ENCODE assay signal across 2 cellular contexts in genomic region chr17:62617894-62618472, GRCh38.
TF ChIP-seq lines count a peak whose summit lies in the region.

No MANE protein-coding gene starts in this region.

TF ChIP-seq in IMR-90, 13 proteins besides CTCF, POLR2A, EP300 and RAD21:
- TF ChIP-seq MAFK (IDR thresholded peaks at IDR 0.05; ENCODE audit: low read depth, low read length), result no peak
- TF ChIP-seq MAZ (IDR thresholded peaks at IDR 0.05; ENCODE audit: borderline replicate concordance, low read depth, low read length), result no peak
TF ChIP-seq in IMR-90: peak in this region for 0.

TF ChIP-seq in HepG2, 621 proteins besides CTCF, POLR2A, EP300 and RAD21:
- TF ChIP-seq ZNF512 (CRISPR knock-in tag; IDR thresholded peaks at IDR 0.05) (no peak), SIN3A (IDR thresholded peaks at IDR 0.05; ENCODE audit: borderline replicate concordance, low read depth, low read length) (0 out of 2 replicates have a peak, but pooled peaks have one; percentile 13), ZNF337 (CRISPR knock-in tag; IDR thresholded peaks at IDR 0.05; ENCODE audit: borderline replicate concordance, low read depth) (0 out of 2 replicates have a peak, but pooled peaks have one; percentile 8), ZSCAN31 (CRISPR knock-in tag; IDR thresholded peaks at IDR 0.05; ENCODE audit: low read depth) (no peak), ZNF615 (CRISPR knock-in tag; IDR thresholded peaks at IDR 0.05; ENCODE audit: borderline replicate concordance) (0 out of 2 replicates have a peak, but pooled peaks have one; percentile 23), ZNF253 (CRISPR knock-in tag; IDR thresholded peaks at IDR 0.05; ENCODE audit: borderline replicate concordance) (no peak), ZNF761 (CRISPR knock-in tag; conservative IDR thresholded peaks at IDR 0.05) (no peak), PRDM10 (CRISPR knock-in tag; IDR thresholded peaks at IDR 0.05; ENCODE audit: low read depth) (peak; percentile 2; the same call in 1 of the 2 replicates), ZBTB37 (CRISPR knock-in tag; IDR thresholded peaks at IDR 0.05) (no peak), NFKB2 (CRISPR knock-in tag; IDR thresholded peaks at IDR 0.05; ENCODE audit: borderline replicate concordance) (peak; percentile 8; the same call in 1 of the 2 replicates), ZNF776 (CRISPR knock-in tag; IDR thresholded peaks at IDR 0.05) (0 out of 2 replicates have a peak, but pooled peaks have one; percentile 13)
TF ChIP-seq in HepG2: peak in this region for 6.
